In the genomic region with DNA sequence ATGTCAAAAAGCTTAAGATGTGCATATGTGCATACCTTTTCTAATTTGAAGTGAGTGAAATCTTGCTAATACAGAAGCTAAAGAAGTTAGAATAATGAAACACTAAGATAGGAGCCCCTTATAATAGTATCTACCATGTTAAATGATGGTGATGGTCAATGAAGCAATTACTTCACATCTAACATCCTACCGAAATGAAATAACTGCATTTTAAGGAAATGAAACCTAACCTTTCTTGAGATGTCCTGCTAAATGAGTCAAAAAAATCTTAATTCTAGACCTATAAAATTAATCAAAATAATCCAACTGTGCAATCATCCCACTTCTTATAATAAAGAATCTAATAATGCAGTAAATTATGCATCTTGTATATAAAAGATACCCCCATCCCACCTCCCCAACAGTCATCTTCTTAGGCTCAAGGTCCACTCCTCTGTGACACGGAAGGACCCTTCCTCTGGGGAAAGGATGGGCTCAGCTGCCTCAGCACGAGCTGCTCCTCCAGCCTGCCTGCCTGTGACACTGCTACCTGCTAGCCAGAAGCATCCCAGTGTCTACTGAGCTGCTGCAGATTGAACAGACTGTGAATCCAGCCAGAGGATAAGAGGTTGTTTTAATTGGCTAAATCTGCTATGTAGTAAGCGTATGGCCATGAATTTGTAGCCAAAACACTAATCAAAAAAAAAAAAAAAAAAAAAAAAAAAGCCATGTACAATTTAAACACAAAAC, we compare ENCODE assay signal across 2 cellular contexts.
TF ChIP-seq lines count a peak whose summit lies in the region.

No MANE protein-coding gene starts in this region.

TF ChIP-seq in SK-N-SH, 30 proteins besides CTCF, POLR2A, EP300 and RAD21 (continued from another document):
- TF ChIP-seq, protein P1, sequence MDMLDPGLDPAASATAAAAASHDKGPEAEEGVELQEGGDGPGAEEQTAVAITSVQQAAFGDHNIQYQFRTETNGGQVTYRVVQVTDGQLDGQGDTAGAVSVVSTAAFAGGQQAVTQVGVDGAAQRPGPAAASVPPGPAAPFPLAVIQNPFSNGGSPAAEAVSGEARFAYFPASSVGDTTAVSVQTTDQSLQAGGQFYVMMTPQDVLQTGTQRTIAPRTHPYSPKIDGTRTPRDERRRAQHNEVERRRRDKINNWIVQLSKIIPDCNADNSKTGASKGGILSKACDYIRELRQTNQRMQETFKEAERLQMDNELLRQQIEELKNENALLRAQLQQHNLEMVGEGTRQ (IDR thresholded peaks at IDR 0.05; ENCODE audit: borderline replicate concordance, low read depth, low read length) = no peak
- TF ChIP-seq MEF2A (IDR thresholded peaks at IDR 0.05; ENCODE audit: borderline replicate concordance, low read depth) = no peak
- no peak for TF ChIP-seq SIN3A (IDR thresholded peaks at IDR 0.05; ENCODE audit: borderline replicate concordance, low read depth, low read length)
- no peak for TF ChIP-seq NFIC (IDR thresholded peaks at IDR 0.05; ENCODE audit: borderline replicate concordance)
- no peak for TF ChIP-seq TAF1 (IDR thresholded peaks at IDR 0.05; ENCODE audit: borderline replicate concordance, low read depth, low read length)
- no peak for TF ChIP-seq TEAD4 (IDR thresholded peaks at IDR 0.05; ENCODE audit: borderline replicate concordance, insufficient read depth)

TF ChIP-seq in SK-N-SH treated with all-trans-retinoic acid at 6 μM for 48 hours, 23 proteins besides CTCF, POLR2A, EP300 and RAD21:
- TF ChIP-seq, protein P2, sequence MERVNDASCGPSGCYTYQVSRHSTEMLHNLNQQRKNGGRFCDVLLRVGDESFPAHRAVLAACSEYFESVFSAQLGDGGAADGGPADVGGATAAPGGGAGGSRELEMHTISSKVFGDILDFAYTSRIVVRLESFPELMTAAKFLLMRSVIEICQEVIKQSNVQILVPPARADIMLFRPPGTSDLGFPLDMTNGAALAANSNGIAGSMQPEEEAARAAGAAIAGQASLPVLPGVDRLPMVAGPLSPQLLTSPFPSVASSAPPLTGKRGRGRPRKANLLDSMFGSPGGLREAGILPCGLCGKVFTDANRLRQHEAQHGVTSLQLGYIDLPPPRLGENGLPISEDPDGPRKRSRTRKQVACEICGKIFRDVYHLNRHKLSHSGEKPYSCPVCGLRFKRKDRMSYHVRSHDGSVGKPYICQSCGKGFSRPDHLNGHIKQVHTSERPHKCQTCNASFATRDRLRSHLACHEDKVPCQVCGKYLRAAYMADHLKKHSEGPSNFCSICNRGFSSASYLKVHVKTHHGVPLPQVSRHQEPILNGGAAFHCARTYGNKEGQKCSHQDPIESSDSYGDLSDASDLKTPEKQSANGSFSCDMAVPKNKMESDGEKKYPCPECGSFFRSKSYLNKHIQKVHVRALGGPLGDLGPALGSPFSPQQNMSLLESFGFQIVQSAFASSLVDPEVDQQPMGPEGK (CRISPR knock-in tag; IDR thresholded peaks at IDR 0.05; ENCODE audit: borderline replicate concordance) = no peak
- TF ChIP-seq, protein P3, sequence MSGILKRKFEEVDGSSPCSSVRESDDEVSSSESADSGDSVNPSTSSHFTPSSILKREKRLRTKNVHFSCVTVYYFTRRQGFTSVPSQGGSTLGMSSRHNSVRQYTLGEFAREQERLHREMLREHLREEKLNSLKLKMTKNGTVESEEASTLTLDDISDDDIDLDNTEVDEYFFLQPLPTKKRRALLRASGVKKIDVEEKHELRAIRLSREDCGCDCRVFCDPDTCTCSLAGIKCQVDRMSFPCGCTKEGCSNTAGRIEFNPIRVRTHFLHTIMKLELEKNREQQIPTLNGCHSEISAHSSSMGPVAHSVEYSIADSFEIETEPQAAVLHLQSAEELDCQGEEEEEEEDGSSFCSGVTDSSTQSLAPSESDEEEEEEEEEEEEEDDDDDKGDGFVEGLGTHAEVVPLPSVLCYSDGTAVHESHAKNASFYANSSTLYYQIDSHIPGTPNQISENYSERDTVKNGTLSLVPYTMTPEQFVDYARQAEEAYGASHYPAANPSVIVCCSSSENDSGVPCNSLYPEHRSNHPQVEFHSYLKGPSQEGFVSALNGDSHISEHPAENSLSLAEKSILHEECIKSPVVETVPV (CRISPR knock-in tag; IDR thresholded peaks at IDR 0.05) = no peak
- TF ChIP-seq, protein P4, sequence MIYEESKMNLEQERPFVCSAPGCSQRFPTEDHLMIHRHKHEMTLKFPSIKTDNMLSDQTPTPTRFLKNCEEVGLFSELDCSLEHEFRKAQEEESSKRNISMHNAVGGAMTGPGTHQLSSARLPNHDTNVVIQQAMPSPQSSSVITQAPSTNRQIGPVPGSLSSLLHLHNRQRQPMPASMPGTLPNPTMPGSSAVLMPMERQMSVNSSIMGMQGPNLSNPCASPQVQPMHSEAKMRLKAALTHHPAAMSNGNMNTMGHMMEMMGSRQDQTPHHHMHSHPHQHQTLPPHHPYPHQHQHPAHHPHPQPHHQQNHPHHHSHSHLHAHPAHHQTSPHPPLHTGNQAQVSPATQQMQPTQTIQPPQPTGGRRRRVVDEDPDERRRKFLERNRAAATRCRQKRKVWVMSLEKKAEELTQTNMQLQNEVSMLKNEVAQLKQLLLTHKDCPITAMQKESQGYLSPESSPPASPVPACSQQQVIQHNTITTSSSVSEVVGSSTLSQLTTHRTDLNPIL (CRISPR knock-in tag; IDR thresholded peaks at IDR 0.05; ENCODE audit: low read depth) = no peak
- TF ChIP-seq BACH2 (CRISPR knock-in tag; IDR thresholded peaks at IDR 0.05; ENCODE audit: borderline replicate concordance) (no peak), ZNF70 (CRISPR knock-in tag; IDR thresholded peaks at IDR 0.05) (no peak), ISL1 (CRISPR knock-in tag; IDR thresholded peaks at IDR 0.05) (no peak), ZFP3 (CRISPR knock-in tag; IDR thresholded peaks at IDR 0.05) (no peak), RARB (CRISPR knock-in tag; IDR thresholded peaks at IDR 0.05) (no peak), TOX (CRISPR knock-in tag; IDR thresholded peaks at IDR 0.05; ENCODE audit: borderline replicate concordance) (no peak), GLIS3 (CRISPR knock-in tag; IDR thresholded peaks at IDR 0.05) (no peak), CSDC2 (CRISPR knock-in tag; IDR thresholded peaks at IDR 0.05) (no peak), OSR1 (CRISPR knock-in tag; IDR thresholded peaks at IDR 0.05) (no peak), SNAI2 (CRISPR knock-in tag; IDR thresholded peaks at IDR 0.05) (no peak), ZC3H10 (CRISPR knock-in tag; IDR thresholded peaks at IDR 0.05) (no peak), ZFP30 (CRISPR knock-in tag; IDR thresholded peaks at IDR 0.05) (no peak), ZNF565 (CRISPR knock-in tag; conservative IDR thresholded peaks at IDR 0.05; ENCODE audit: low read depth) (no peak)
- TF ChIP-seq, protein P5, sequence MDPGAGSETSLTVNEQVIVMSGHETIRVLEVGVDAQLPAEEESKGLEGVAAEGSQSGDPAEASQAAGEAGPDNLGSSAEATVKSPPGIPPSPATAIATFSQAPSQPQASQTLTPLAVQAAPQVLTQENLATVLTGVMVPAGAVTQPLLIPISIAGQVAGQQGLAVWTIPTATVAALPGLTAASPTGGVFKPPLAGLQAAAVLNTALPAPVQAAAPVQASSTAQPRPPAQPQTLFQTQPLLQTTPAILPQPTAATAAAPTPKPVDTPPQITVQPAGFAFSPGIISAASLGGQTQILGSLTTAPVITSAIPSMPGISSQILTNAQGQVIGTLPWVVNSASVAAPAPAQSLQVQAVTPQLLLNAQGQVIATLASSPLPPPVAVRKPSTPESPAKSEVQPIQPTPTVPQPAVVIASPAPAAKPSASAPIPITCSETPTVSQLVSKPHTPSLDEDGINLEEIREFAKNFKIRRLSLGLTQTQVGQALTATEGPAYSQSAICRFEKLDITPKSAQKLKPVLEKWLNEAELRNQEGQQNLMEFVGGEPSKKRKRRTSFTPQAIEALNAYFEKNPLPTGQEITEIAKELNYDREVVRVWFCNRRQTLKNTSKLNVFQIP (CRISPR knock-in tag; IDR thresholded peaks at IDR 0.05; ENCODE audit: borderline replicate concordance, low read depth) = no peak
